Comparison of ENCODE assay signal across 7 cellular contexts in genomic region chr17:50149099-50149424, GRCh38. TPM values are rescaled to one million over a fixed set of nuclear protein-coding genes. Genes with fewer than 3 reads are reported as not detected.
DNase-seq lines count a peak whose midpoint lies in the region; TF ChIP-seq lines count a peak whose summit lies in the region.

No MANE protein-coding gene starts in this region.

- H3K27me3 ChIP-seq in iPS-18a (ENCODE audit: control insufficient read depth, insufficient read depth, low read length) (peaks cover 21% of the 10 kb centered on the region), subcutaneous abdominal adipose tissue (ENCODE audit: control insufficient read depth in 5 of 5, insufficient read depth in 4 of 5, low read length in 5 of 5) (no peaks in the 10 kb centered on the region)

- CTCF ChIA-PET in HEK293 (lab: Yijun Ruan, JAX) = interaction anchor here (0.6 to 7.4 kb wide), 6 partner anchors 7 to 679 kb away, joined by 5 to 105 read pairs (median 24); partner anchors contain the start of gene PDK2
- CTCF ChIA-PET in activated CD4-positive, alpha-beta memory T cell treated with anti-CD3 and anti-CD28 coated beads for 36 hours (lab: Charles Lee) = interaction anchor here (1.0 to 6.2 kb wide), 7 partner anchors 9 to 55 kb away, joined by 3 to 82 read pairs (median 16); partner anchors contain the start of gene PDK2

- H3K4me3 Mint-ChIP-seq in activated CD4-positive, alpha-beta memory T cell treated with anti-CD3 and anti-CD28 coated beads for 36 hours = peak overlapping the region; percentile 91

- H3K27me3 Mint-ChIP-seq in activated CD4-positive, alpha-beta memory T cell treated with anti-CD3 and anti-CD28 coated beads for 36 hours = no peaks in the 10 kb centered on the region

- TF ChIP-seq CTCF in HEK293 (tag by site-specific recombination; IDR thresholded peaks at IDR 0.05) = no peak

- H3K27ac ChIP-seq in HEK293 (ENCODE audit: extremely low read depth, low read depth, low read length) = peak overlapping the region; percentile 93
- no peak overlapping the region for H3K27ac ChIP-seq in iPS-18a (ENCODE audit: low read length)
- peak overlapping the region; percentile 60 for H3K27ac ChIP-seq in subcutaneous abdominal adipose tissue (ENCODE audit: low read depth, low read length)

- peaks cover 35% of the 10 kb centered on the region for H3K36me3 Mint-ChIP-seq in activated CD4-positive, alpha-beta memory T cell treated with anti-CD3 and anti-CD28 coated beads for 36 hours

- H3K4me1 ChIP-seq in HEK293 (ENCODE audit: control insufficient read depth, insufficient read depth, low read length) (peaks cover 15% of the 10 kb centered on the region), iPS-18a (ENCODE audit: control insufficient read depth, low read depth, low read length) (peaks cover 24% of the 10 kb centered on the region), subcutaneous abdominal adipose tissue (ENCODE audit: control insufficient read depth in 5 of 5, insufficient read depth in 5 of 5, low read length in 5 of 5) (peaks cover 19 to 91% (median 78%) of the 10 kb centered on the region in 5 donors)

- H3K4me1 Mint-ChIP-seq in activated CD4-positive, alpha-beta memory T cell treated with anti-CD3 and anti-CD28 coated beads for 36 hours (ENCODE audit: low read depth) = peaks cover 44% of the 10 kb centered on the region

- H3K9me3 ChIP-seq in HEK293 (ENCODE audit: control insufficient read depth, insufficient read depth, low read depth, low read length) = no peaks in the 10 kb centered on the region
- H3K9me3 ChIP-seq in iPS-18a (ENCODE audit: control insufficient read depth, low read depth, low read length) = no peaks in the 10 kb centered on the region
- no peaks in the 10 kb centered on the region for H3K9me3 ChIP-seq in subcutaneous abdominal adipose tissue (ENCODE audit: control insufficient read depth in 5 of 5, low read length in 5 of 5)

- peak overlapping the region; percentile 77 for H3K4me3 ChIP-seq in HEK293 (ENCODE audit: low read depth, low read length)
- peak overlapping the region; percentile 47 for H3K4me3 ChIP-seq in iPS-18a (ENCODE audit: low read length)
- H3K4me3 ChIP-seq in subcutaneous abdominal adipose tissue (ENCODE audit: low read depth in 1 of 5, low read length in 5 of 5) = peak overlapping the region in 4 of 5 donors; percentile 66 to 82 (median 76)

- no peaks in the 10 kb centered on the region for H3K9me3 Mint-ChIP-seq in activated CD4-positive, alpha-beta memory T cell treated with anti-CD3 and anti-CD28 coated beads for 36 hours

- H3K9ac ChIP-seq in iPS-18a (ENCODE audit: low read length) (no peak overlapping the region), subcutaneous abdominal adipose tissue (ENCODE audit: low read length in 5 of 5) (peak overlapping the region in 4 of 5 donors; percentile 63 to 78 (median 64))

- DNase-seq in activated CD4-positive, alpha-beta memory T cell treated with anti-CD3 and anti-CD28 coated beads for 36 hours = no peak
- no peak for DNase-seq in stimulated activated CD4-positive, alpha-beta T cell treated with anti-CD3 and anti-CD28 coated beads, Interleukin-1b, Interleukin-23, amount 100 ng/mL, for 48 hours
- DNase-seq in GM03348 (ENCODE audit: low spot score) = no peak
- no peak for DNase-seq in DMS114 treated with DMSO at 0.1 percent for 48 hours (lab: John Stamatoyannopoulos, UW; ENCODE audit: unreplicated experiment)

- intact Hi-C loops in activated CD4-positive, alpha-beta memory T cell treated with anti-CD3 and anti-CD28 coated beads for 36 hours (cut with micrococcal nuclease) = loop anchor here (5.0 kb wide), 1 partner anchor 92 kb away; the partner anchor contains the start of gene ITGA3

- H3K36me3 ChIP-seq in HEK293 (ENCODE audit: control insufficient read depth in 2 of 2, insufficient read depth in 1 of 2, low read length in 2 of 2) (peaks cover 5 to 37% of the 10 kb centered on the region in 2 experiments; a peak in 2 of 3 replicates), iPS-18a (ENCODE audit: control insufficient read depth, low read depth, low read length) (no peaks in the 10 kb centered on the region), subcutaneous abdominal adipose tissue (ENCODE audit: control insufficient read depth in 5 of 5, insufficient read depth in 5 of 5, low read length in 5 of 5) (peaks cover 0 to 17% (median 13%) of the 10 kb centered on the region in 5 donors)

- peak overlapping the region; percentile 93 for H3K27ac Mint-ChIP-seq in activated CD4-positive, alpha-beta memory T cell treated with anti-CD3 and anti-CD28 coated beads for 36 hours

- POLR2A ChIA-PET in HEK293 (lab: Yijun Ruan, JAX) = interaction anchor here (1.0 to 1.7 kb wide), 3 partner anchors 9 to 13 kb away, joined by 3 to 10 read pairs (median 9); no protein-coding TSS in a partner anchor
- POLR2A ChIA-PET in activated CD4-positive, alpha-beta memory T cell treated with anti-CD3 and anti-CD28 coated beads for 36 hours (lab: Charles Lee) = interaction anchor here (0.7 to 1.3 kb wide), 2 partner anchors 12 to 17 kb away, joined by 3 to 4 read pairs; no protein-coding TSS in a partner anchor

TF ChIP-seq in HEK293, 187 proteins besides CTCF, POLR2A, EP300 and RAD21:
- TF ChIP-seq KLF16 (tag by site-specific recombination; IDR thresholded peaks at IDR 0.05) (peak; percentile 12; the same call in 1 of the 2 replicates), ZXDB (tag by site-specific recombination; IDR thresholded peaks at IDR 0.05) (peak; percentile 54; the same call in 1 of the 2 replicates), EGR2 (tag by site-specific recombination; IDR thresholded peaks at IDR 0.05; ENCODE audit: low read depth) (peak; percentile 52; the same call in 1 of the 2 replicates), ZNF48 (tag by site-specific recombination; IDR thresholded peaks at IDR 0.05) (no peak), PATZ1 (tag by site-specific recombination; IDR thresholded peaks at IDR 0.05) (0 out of 2 replicates have a peak, but pooled peaks have one; percentile 6), ZFHX2 (tag by site-specific recombination; conservative IDR thresholded peaks at IDR 0.05) (peak; percentile 53; the same call in 1 of the 2 replicates), ZSCAN18 (tag by site-specific recombination; IDR thresholded peaks at IDR 0.05) (no peak), HOXA7 (CRISPR knock-in tag; IDR thresholded peaks at IDR 0.05; ENCODE audit: borderline replicate concordance) (no peak), ZNF362 (tag by site-specific recombination; IDR thresholded peaks at IDR 0.05) (no peak)

RNA-seq across cellular contexts. Expression of gene PPP1R9B, which starts 1.4 kb away (rescaled TPM):
- total RNA-seq in activated CD4-positive, alpha-beta memory T cell treated with anti-CD3 and anti-CD28 coated beads for 36 hours = 10 to 100 TPM; 84.3 to 86.1 TPM

RNA-seq across cellular contexts. Expression of gene SGCA, which starts 16.7 kb away (rescaled TPM):
- total RNA-seq in activated CD4-positive, alpha-beta memory T cell treated with anti-CD3 and anti-CD28 coated beads for 36 hours = under 1 TPM in 1 of 2 experiments, not detected in 1; 0.59 TPM

RNA-seq across cellular contexts. Expression of gene SAMD14, which starts 19.1 kb away (rescaled TPM):
- total RNA-seq in activated CD4-positive, alpha-beta memory T cell treated with anti-CD3 and anti-CD28 coated beads for 36 hours = 1 to 10 TPM; 3.4 to 3.7 TPM

RNA-seq across cellular contexts. Expression of gene COL1A1, which starts 52.4 kb away (rescaled TPM):
- 1 to 10 TPM; 2.3 to 3.7 TPM for total RNA-seq in activated CD4-positive, alpha-beta memory T cell treated with anti-CD3 and anti-CD28 coated beads for 36 hours

RNA-seq across cellular contexts. Expression of gene PDK2, which starts 53.9 kb away (rescaled TPM):
- 10 to 100 TPM; 13.3 to 14.6 TPM for total RNA-seq in activated CD4-positive, alpha-beta memory T cell treated with anti-CD3 and anti-CD28 coated beads for 36 hours
